In genomic region chr14:94342334-94342934, GRCh38 we compare ENCODE assay signal across 9 cellular contexts. TPM values are rescaled to one million over a fixed set of nuclear protein-coding genes. Genes with fewer than 3 reads are reported as not detected.
DNase-seq lines count a peak whose midpoint lies in the region; ATAC-seq and TF ChIP-seq lines count a peak whose summit lies in the region.
"Had no signal": no experiment of that assay in that cellular context is flagged by ENCODE, and none has a peak within 500 bp of the region (broad histone marks: within the 10 kb centered on the region; RNA-seq: fewer than 3 reads in every experiment).

No MANE protein-coding gene starts in this region.

- no peaks in the 10 kb centered on the region for H3K36me3 Mint-ChIP-seq in dendritic cell treated with granulocyte-macrophage colony-stimulating factor and Interleukin-4, amounts not matched to agents 40 ng/mL and 50 ng/mL, for 4 days (ENCODE audit: low read depth)
- H3K36me3 Mint-ChIP-seq in natural killer cell: no peaks in the 10 kb centered on the region

- no peaks in the 10 kb centered on the region for H3K27me3 ChIP-seq in mucosa of rectum (ENCODE audit: control insufficient read depth in 2 of 2, insufficient read depth in 2 of 2, low read length in 2 of 2)
- H3K27me3 ChIP-seq in spleen (replicated peaks in 1 of 7): peaks cover 0 to 17% (median 0%) of the 10 kb centered on the region in 7 donors

- TF ChIP-seq CTCF in natural killer cell (IDR thresholded peaks at IDR 0.05) (no peak), spleen (IDR thresholded peaks at IDR 0.05 in 8 of 11, conservative IDR thresholded peaks at IDR 0.05 in 3 of 11) (no peak)

- H3K9me3 Mint-ChIP-seq in dendritic cell treated with granulocyte-macrophage colony-stimulating factor and Interleukin-4, amounts not matched to agents 40 ng/mL and 50 ng/mL, for 4 days: no peaks in the 10 kb centered on the region
- no peaks in the 10 kb centered on the region for H3K9me3 Mint-ChIP-seq in natural killer cell

- H3K27ac Mint-ChIP-seq in dendritic cell treated with granulocyte-macrophage colony-stimulating factor and Interleukin-4, amounts not matched to agents 40 ng/mL and 50 ng/mL, for 4 days: peak overlapping the region; percentile 75
- H3K27ac Mint-ChIP-seq in natural killer cell: no peak overlapping the region
- H3K27ac Mint-ChIP-seq: T-helper 1 cell treated with Interleukin-12 subunit alpha and Interleukin-12 subunit beta and Interleukin-4 antibody, amounts not matched to agents 30 μg/mL and 1 μg/mL, for 36 hours had no signal

- DNase-seq in NCI-H345 (lab: John Stamatoyannopoulos, UW) (peak; percentile 72), NCI-H345 treated with DMSO at 0.1 percent for 48 hours (lab: John Stamatoyannopoulos, UW; ENCODE audit: unreplicated experiment) (no peak), NCI-H524 (lab: John Stamatoyannopoulos, UW) (peak; percentile 63 to 77), natural killer cell (no peak), spleen (no peak)

- peak overlapping the region in 1 of 2 donors; percentile 34 for H3K4me3 ChIP-seq in mucosa of rectum (ENCODE audit: low read length in 2 of 2)
- H3K4me3 ChIP-seq in spleen: no peak overlapping the region

- intact Hi-C loops in dendritic cell treated with granulocyte-macrophage colony-stimulating factor and Interleukin-4, amounts not matched to agents 40 ng/mL and 50 ng/mL, for 4 days (cut with micrococcal nuclease): no loop called here
- intact Hi-C loops in natural killer cell (cut with micrococcal nuclease) (no loop called here), spleen (cut with DNase I; ENCODE audit: low total_unique reads) (no loop called here)

- ATAC-seq in natural killer cell (no peak), HG02870 (IDR thresholded peaks at IDR 0.05; ENCODE audit: unreplicated experiment) (no peak)

- WGBS in spleen, 5 donors: 39 to 58% (median 50%) methylated on average over 2 of the region's 2 CpGs

- H3K4me1 Mint-ChIP-seq in dendritic cell treated with granulocyte-macrophage colony-stimulating factor and Interleukin-4, amounts not matched to agents 40 ng/mL and 50 ng/mL, for 4 days (ENCODE audit: low read depth): peaks cover 40% of the 10 kb centered on the region
- H3K4me1 Mint-ChIP-seq in natural killer cell: no peaks in the 10 kb centered on the region

- no peak overlapping the region for H3K4me3 Mint-ChIP-seq in dendritic cell treated with granulocyte-macrophage colony-stimulating factor and Interleukin-4, amounts not matched to agents 40 ng/mL and 50 ng/mL, for 4 days
- no peak overlapping the region for H3K4me3 Mint-ChIP-seq in natural killer cell
- H3K4me3 Mint-ChIP-seq: T-helper 1 cell treated with Interleukin-12 subunit alpha and Interleukin-12 subunit beta and Interleukin-4 antibody, amounts not matched to agents 30 μg/mL and 1 μg/mL, for 36 hours had no signal

- no peaks in the 10 kb centered on the region for H3K9me3 ChIP-seq in mucosa of rectum (ENCODE audit: control insufficient read depth in 2 of 2, low read length in 2 of 2)
- H3K9me3 ChIP-seq in spleen: no peaks in the 10 kb centered on the region

- H3K27ac ChIP-seq in mucosa of rectum (ENCODE audit: low read depth in 2 of 2, low read length in 2 of 2): peak overlapping the region; percentile 65 to 71
- peak overlapping the region in 1 of 8 donors; percentile 26 for H3K27ac ChIP-seq in spleen

- H3K27me3 Mint-ChIP-seq in dendritic cell treated with granulocyte-macrophage colony-stimulating factor and Interleukin-4, amounts not matched to agents 40 ng/mL and 50 ng/mL, for 4 days: peaks cover 11% of the 10 kb centered on the region
- peaks cover 12 to 25% of the 10 kb centered on the region in 2 donors for H3K27me3 Mint-ChIP-seq in natural killer cell (ENCODE audit: low read depth in 2 of 2)

- H3K36me3 ChIP-seq in mucosa of rectum (ENCODE audit: control insufficient read depth in 2 of 2, insufficient read depth in 2 of 2, low read length in 2 of 2) (no peaks in the 10 kb centered on the region), spleen (no peaks in the 10 kb centered on the region)

- H3K4me1 ChIP-seq in mucosa of rectum (ENCODE audit: control insufficient read depth in 2 of 2, insufficient read depth in 2 of 2, low read length in 2 of 2) (peaks cover 10 to 13% of the 10 kb centered on the region in 2 donors), spleen (peaks cover 0 to 15% (median 3%) of the 10 kb centered on the region in 6 donors)

- H3K9ac ChIP-seq in mucosa of rectum (ENCODE audit: low read depth in 1 of 2, low read length in 2 of 2): peak overlapping the region in 1 of 2 donors; percentile 9

- no peak for TF ChIP-seq POLR2A in spleen (IDR thresholded peaks at IDR 0.05)

RNA-seq across cellular contexts. Expression of gene SERPINA6, which starts 19.3 kb away (rescaled TPM):
- not detected for total RNA-seq in natural killer cell
- total RNA-seq in spleen: not detected
- polyA plus RNA-seq in spleen: not detected

RNA-seq across cellular contexts. Expression of gene SERPINA2, which starts 24.1 kb away (rescaled TPM):
- total RNA-seq in natural killer cell (not detected), spleen (not detected)
- not detected for polyA plus RNA-seq in spleen

RNA-seq across cellular contexts. Expression of gene SERPINA1, which starts 46.0 kb away (rescaled TPM):
- total RNA-seq in natural killer cell (10 to 100 TPM; 12.7 to 65.3 (median 48.3) TPM), spleen (100 to 1,000 TPM; 167 to 701 (median 241) TPM)
- polyA plus RNA-seq in spleen: 10 to 100 TPM; 28.4 to 60.7 (median 43.8) TPM

RNA-seq across cellular contexts. Expression of gene SERPINA10, which starts 49.4 kb away (rescaled TPM):
- total RNA-seq in natural killer cell: not detected
- not detected for total RNA-seq in spleen
- polyA plus RNA-seq in spleen: not detected

Comparison
In these comparisons a context has a peak if more than half of its experiments do, and no peak if none do; other contexts are left out.
1. DNase-seq: peak in NCI-H345 (single experiment) and NCI-H524 (2 of 2); none in NCI-H345 treated with DMSO at 0.1 percent for 48 hours (single experiment), natural killer cell (single experiment) and spleen (single experiment).